14 cellular contexts compared by ENCODE assay signal in genomic region chr2:233289590-233290424, GRCh38. TPM values are rescaled to one million over a fixed set of nuclear protein-coding genes. Genes with fewer than 3 reads are reported as not detected.
DNase-seq lines count a peak whose midpoint lies in the region; ATAC-seq lines count a peak whose summit lies in the region.
"Had no signal": no experiment of that assay in that cellular context is flagged by ENCODE, and none has a peak within 500 bp of the region (broad histone marks: within the 10 kb centered on the region; RNA-seq: fewer than 3 reads in every experiment).

No MANE protein-coding gene starts in this region.

- no peak overlapping the region for H3K4me3 Mint-ChIP-seq in activated T-cell treated with anti-CD3 and anti-CD28 coated beads, Interleukin-2, amount 50 U/mL, for 72 hours
- no peak overlapping the region for H3K4me3 Mint-ChIP-seq in immature natural killer cell
- H3K4me3 Mint-ChIP-seq: stimulated activated naive CD8-positive, alpha-beta T cell treated with anti-CD3 and anti-CD28 coated beads, Interleukin-15, amount 100 ng/mL, for 72 hours had no signal

- H3K4me1 Mint-ChIP-seq in activated T-cell treated with anti-CD3 and anti-CD28 coated beads, Interleukin-2, amount 50 U/mL, for 72 hours (ENCODE audit: low read depth): no peaks in the 10 kb centered on the region
- peaks cover 3 to 11% of the 10 kb centered on the region in 2 donors for H3K4me1 Mint-ChIP-seq in immature natural killer cell
- H3K4me1 Mint-ChIP-seq: stimulated activated naive CD8-positive, alpha-beta T cell treated with anti-CD3 and anti-CD28 coated beads, Interleukin-15, amount 100 ng/mL, for 72 hours had no signal

- H3K27me3 Mint-ChIP-seq in activated T-cell treated with anti-CD3 and anti-CD28 coated beads, Interleukin-2, amount 50 U/mL, for 72 hours (ENCODE audit: low read depth): no peaks in the 10 kb centered on the region
- H3K27me3 Mint-ChIP-seq in immature natural killer cell (ENCODE audit: low read depth in 3 of 3): peaks cover 0 to 4% (median 3%) of the 10 kb centered on the region in 3 donors
- H3K27me3 Mint-ChIP-seq: stimulated activated naive CD8-positive, alpha-beta T cell treated with anti-CD3 and anti-CD28 coated beads, Interleukin-15, amount 100 ng/mL, for 72 hours had no signal

- H3K36me3 Mint-ChIP-seq in activated T-cell treated with anti-CD3 and anti-CD28 coated beads, Interleukin-2, amount 50 U/mL, for 72 hours (ENCODE audit: insufficient read depth in 2 of 2): peaks cover 13 to 43% of the 10 kb centered on the region in 2 donors
- peaks cover 39 to 71% (median 46%) of the 10 kb centered on the region in 3 donors for H3K36me3 Mint-ChIP-seq in immature natural killer cell

- ATAC-seq in activated T-cell treated with anti-CD3 and anti-CD28 coated beads, Interleukin-2, amount 50 U/mL, for 72 hours (replicated peaks in 1 of 2): no peak
- ATAC-seq in GM21515 (IDR thresholded peaks at IDR 0.05; ENCODE audit: unreplicated experiment): no peak
- ATAC-seq: stimulated activated naive CD8-positive, alpha-beta T cell treated with anti-CD3 and anti-CD28 coated beads, Interleukin-15, amount 100 ng/mL, for 72 hours had no signal

- DNase-seq in activated T-cell treated with anti-CD3 and anti-CD28 coated beads, Interleukin-2, amount 50 U/mL, for 72 hours: no peak
- no peak for DNase-seq in activated T-cell treated with anti-CD3 and anti-CD28 coated beads, Interleukin-2, amount 50 U/mL, for 1 hour
- peak; percentile 70 for DNase-seq in NCI-H69 (lab: John Stamatoyannopoulos, UW)
- DNase-seq in globus pallidus (ENCODE audit: low spot score): peak; percentile 82
- DNase-seq in superior temporal gyrus (ENCODE audit: extremely low spot score): peak; percentile 71
- no peak for DNase-seq in AG08396 (ENCODE audit: low spot score)
- DNase-seq in immature natural killer cell: no peak
- DNase-seq: activated CD8-positive, alpha-beta memory T cell treated with anti-CD3 and anti-CD28 coated beads, Interleukin-2, amount 50 U/mL, for 48 hours; cortex of kidney; sigmoid colon; stimulated activated naive CD8-positive, alpha-beta T cell treated with anti-CD3 and anti-CD28 coated beads, Interleukin-15, amount 100 ng/mL, for 72 hours had no signal

- H3K27ac Mint-ChIP-seq in activated T-cell treated with anti-CD3 and anti-CD28 coated beads, Interleukin-2, amount 50 U/mL, for 72 hours: peak overlapping the region; percentile 48
- peak overlapping the region in 3 of 6 donors; percentile 0 to 62 (median 38) for H3K27ac Mint-ChIP-seq in immature natural killer cell

- no peaks in the 10 kb centered on the region for H3K9me3 Mint-ChIP-seq in activated T-cell treated with anti-CD3 and anti-CD28 coated beads, Interleukin-2, amount 50 U/mL, for 72 hours
- no peaks in the 10 kb centered on the region for H3K9me3 Mint-ChIP-seq in immature natural killer cell
- H3K9me3 Mint-ChIP-seq: stimulated activated naive CD8-positive, alpha-beta T cell treated with anti-CD3 and anti-CD28 coated beads, Interleukin-15, amount 100 ng/mL, for 72 hours had no signal

RNA-seq across cellular contexts. Expression of gene SAG, which starts 17.8 kb away (rescaled TPM):
- total RNA-seq in activated T-cell treated with anti-CD3 and anti-CD28 coated beads, Interleukin-2, amount 50 U/mL, for 72 hours: under 1 TPM; 0.02 TPM
- polyA plus RNA-seq in immature natural killer cell: not detected
- total RNA-seq: Daoy, esophagus muscularis mucosa, sigmoid colon had no signal
- polyA plus RNA-seq: sigmoid colon had no signal

RNA-seq across cellular contexts. Expression of gene ATG16L1, which starts 38.3 kb away (rescaled TPM):
- total RNA-seq in activated T-cell treated with anti-CD3 and anti-CD28 coated beads, Interleukin-2, amount 50 U/mL, for 72 hours: 10 to 100 TPM; 23.6 to 26.0 TPM
- 10 to 100 TPM in 2 of 3 donors, 1 to 10 TPM in 1; 9.3 to 16.4 (median 13.2) TPM for polyA plus RNA-seq in immature natural killer cell

Comparison
In these comparisons a context has a peak if more than half of its experiments do, and no peak if none do; other contexts are left out.
1. DNase-seq: peak in NCI-H69 (single experiment), globus pallidus (single experiment) and superior temporal gyrus (single experiment); none in activated T-cell treated with anti-CD3 and anti-CD28 coated beads, Interleukin-2, amount 50 U/mL, for 72 hours (0 of 2), activated T-cell treated with anti-CD3 and anti-CD28 coated beads, Interleukin-2, amount 50 U/mL, for 1 hour (single experiment), AG08396 (single experiment) and immature natural killer cell (0 of 3).